Comparison of ENCODE assay signal across 8 cellular contexts in the genomic region with DNA sequence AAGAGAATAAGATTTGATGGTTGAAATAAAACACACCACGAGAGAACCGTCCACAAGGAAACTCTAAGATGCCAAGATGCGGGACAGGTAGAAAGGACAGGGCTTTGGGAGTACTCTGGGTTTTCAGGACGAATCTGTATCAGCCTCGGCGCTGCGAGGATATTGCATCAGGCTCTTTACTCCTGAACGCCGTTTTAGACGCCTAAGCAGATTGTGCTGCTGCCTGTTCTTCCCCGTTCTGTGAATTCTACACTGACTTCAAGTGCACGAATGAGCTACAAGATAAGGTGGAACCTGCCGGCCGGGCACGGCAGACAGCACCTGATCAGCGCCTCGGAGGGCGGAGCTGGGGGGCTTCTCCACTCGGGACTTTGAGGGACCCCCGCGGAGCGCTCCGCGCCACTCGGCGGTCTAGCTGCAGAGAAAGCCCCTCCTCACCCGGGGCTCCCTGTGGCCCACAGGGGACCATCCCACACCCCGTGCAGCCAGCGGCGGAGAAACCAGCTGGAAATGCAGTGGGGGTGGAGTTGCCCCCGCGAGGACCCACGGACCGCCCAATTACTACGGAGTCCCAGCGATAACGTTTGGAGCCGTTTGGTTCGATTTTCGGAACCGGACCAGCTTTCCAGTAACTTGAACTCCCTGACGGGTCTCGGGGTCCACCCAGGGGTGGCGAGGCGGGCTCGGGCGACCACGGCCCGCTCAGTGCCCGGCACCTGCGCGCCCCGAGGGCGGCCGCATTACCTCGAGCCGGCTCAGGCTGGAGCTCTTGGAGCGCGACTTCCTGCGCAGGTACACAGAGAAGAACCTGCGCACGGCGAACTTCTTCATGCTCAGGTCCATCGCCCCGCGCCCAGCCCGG. TPM values are rescaled to one million over a fixed set of nuclear protein-coding genes. Genes with fewer than 3 reads are reported as not detected.
A peak's percentile ranks its signal among the peaks of the same experiment; 100 is the strongest.
DNase-seq lines count a peak whose midpoint lies in the region; ATAC-seq and TF ChIP-seq lines count a peak whose summit lies in the region.

No MANE protein-coding gene starts in this region.

- intact Hi-C loops in Right ventricle myocardium inferior (cut with DNase I) (loop anchor here (2.0 to 10.0 kb wide), 4 partner anchors 66 to 328 kb away; partner anchors contain the start of gene RNASET2), cardiac septum (cut with DNase I) (loop anchor here (2.0 kb wide), 1 partner anchor 70 kb away; no protein-coding TSS in a partner anchor), lower lobe of right lung (cut with DNase I) (loop anchor here (10.0 kb wide), 1 partner anchor 72 kb away; no protein-coding TSS in a partner anchor)
- intact Hi-C loops in dendritic cell treated with granulocyte-macrophage colony-stimulating factor and Interleukin-4, amounts not matched to agents 40 ng/mL and 50 ng/mL, for 4 days (cut with micrococcal nuclease), result loop anchor here (2.0 to 10.0 kb wide), 4 partner anchors 138 to 378 kb away; partner anchors contain the start of gene RNASET2

- H3K27ac ChIP-seq in WERI-Rb-1, result peak overlapping the region; percentile 53
- H3K27ac ChIP-seq in lower lobe of right lung, result peak overlapping the region; percentile 92

- H3K27me3 ChIP-seq in WERI-Rb-1 (ENCODE audit: insufficient read depth, low read depth, severe bottlenecking) (no peaks in the 10 kb centered on the region), lower lobe of right lung (ENCODE audit: low read depth) (no peaks in the 10 kb centered on the region)

- H3K27me3 Mint-ChIP-seq in IgD-negative memory B cell, result peaks cover 39% of the 10 kb centered on the region
- H3K27me3 Mint-ChIP-seq in dendritic cell treated with granulocyte-macrophage colony-stimulating factor and Interleukin-4, amounts not matched to agents 40 ng/mL and 50 ng/mL, for 4 days, result peaks cover 48% of the 10 kb centered on the region
- H3K27me3 Mint-ChIP-seq in stimulated activated naive B cell treated with anti-CD40 and anti-IgM and Interleukin-4, amounts not matched to agents 10 μg/mL and 1 μg/mL and 100 μg/mL, for 72 hours, result peaks cover 9 to 26% of the 10 kb centered on the region in 2 donors

- H3K27ac Mint-ChIP-seq in IgD-negative memory B cell, result peak overlapping the region in 1 of 3 donors; percentile 29
- peak overlapping the region; percentile 94 for H3K27ac Mint-ChIP-seq in dendritic cell treated with granulocyte-macrophage colony-stimulating factor and Interleukin-4, amounts not matched to agents 40 ng/mL and 50 ng/mL, for 4 days
- no peak overlapping the region for H3K27ac Mint-ChIP-seq in stimulated activated naive B cell treated with anti-CD40 and anti-IgM and Interleukin-4, amounts not matched to agents 10 μg/mL and 1 μg/mL and 100 μg/mL, for 72 hours

- TF ChIP-seq CTCF in WERI-Rb-1 (IDR thresholded peaks at IDR 0.05; ENCODE audit: low read depth, low read length) (no peak), lower lobe of right lung (IDR thresholded peaks at IDR 0.05) (no peak)

- H3K9me3 Mint-ChIP-seq in IgD-negative memory B cell, result no peaks in the 10 kb centered on the region
- no peaks in the 10 kb centered on the region for H3K9me3 Mint-ChIP-seq in dendritic cell treated with granulocyte-macrophage colony-stimulating factor and Interleukin-4, amounts not matched to agents 40 ng/mL and 50 ng/mL, for 4 days
- no peaks in the 10 kb centered on the region for H3K9me3 Mint-ChIP-seq in stimulated activated naive B cell treated with anti-CD40 and anti-IgM and Interleukin-4, amounts not matched to agents 10 μg/mL and 1 μg/mL and 100 μg/mL, for 72 hours

- H3K4me3 ChIP-seq in WERI-Rb-1 (ENCODE audit: low read depth, low read length) (peak overlapping the region; percentile 72), lower lobe of right lung (peak overlapping the region; percentile 82)

- H3K9me3 ChIP-seq in WERI-Rb-1 (ENCODE audit: severe bottlenecking), result no peaks in the 10 kb centered on the region
- no peaks in the 10 kb centered on the region for H3K9me3 ChIP-seq in lower lobe of right lung

- H3K36me3 ChIP-seq in WERI-Rb-1 (no peaks in the 10 kb centered on the region), lower lobe of right lung (no peaks in the 10 kb centered on the region)

- peak overlapping the region; percentile 76 to 93 (median 82) for H3K4me3 Mint-ChIP-seq in IgD-negative memory B cell
- peak overlapping the region; percentile 77 for H3K4me3 Mint-ChIP-seq in dendritic cell treated with granulocyte-macrophage colony-stimulating factor and Interleukin-4, amounts not matched to agents 40 ng/mL and 50 ng/mL, for 4 days
- peak overlapping the region; percentile 83 to 95 for H3K4me3 Mint-ChIP-seq in stimulated activated naive B cell treated with anti-CD40 and anti-IgM and Interleukin-4, amounts not matched to agents 10 μg/mL and 1 μg/mL and 100 μg/mL, for 72 hours

- peaks cover 0 to 17% (median 11%) of the 10 kb centered on the region in 3 donors for H3K4me1 Mint-ChIP-seq in IgD-negative memory B cell
- peaks cover 37% of the 10 kb centered on the region for H3K4me1 Mint-ChIP-seq in dendritic cell treated with granulocyte-macrophage colony-stimulating factor and Interleukin-4, amounts not matched to agents 40 ng/mL and 50 ng/mL, for 4 days (ENCODE audit: low read depth)
- H3K4me1 Mint-ChIP-seq in stimulated activated naive B cell treated with anti-CD40 and anti-IgM and Interleukin-4, amounts not matched to agents 10 μg/mL and 1 μg/mL and 100 μg/mL, for 72 hours, result peaks cover 26 to 52% of the 10 kb centered on the region in 2 donors

- ATAC-seq in Right ventricle myocardium inferior (no peak), lower lobe of right lung (peak in 1 of 2 donors; percentile 3)
- peak; percentile 3 to 6 for ATAC-seq in stimulated activated naive B cell treated with anti-CD40 and anti-IgM and Interleukin-4, amounts not matched to agents 10 μg/mL and 1 μg/mL and 100 μg/mL, for 72 hours (replicated peaks)

- peak; percentile 78 for DNase-seq in Right ventricle myocardium inferior (ENCODE audit: missing footprints)
- DNase-seq in cardiac septum (ENCODE audit: low spot score), result no peak
- peak; percentile 34 for DNase-seq in WERI-Rb-1
- DNase-seq in lower lobe of right lung, result peak; percentile 64
- DNase-seq in stimulated activated naive B cell treated with anti-CD40 and anti-IgM and Interleukin-4, amounts not matched to agents 10 μg/mL and 1 μg/mL and 100 μg/mL, for 72 hours, result no peak
- no peak for DNase-seq in LoVo (ENCODE audit: low spot score)

- peaks cover 54% of the 10 kb centered on the region for H3K4me1 ChIP-seq in lower lobe of right lung

- no peaks in the 10 kb centered on the region for H3K36me3 Mint-ChIP-seq in IgD-negative memory B cell
- H3K36me3 Mint-ChIP-seq in dendritic cell treated with granulocyte-macrophage colony-stimulating factor and Interleukin-4, amounts not matched to agents 40 ng/mL and 50 ng/mL, for 4 days (ENCODE audit: low read depth), result peaks cover 6% of the 10 kb centered on the region
- peaks cover 4 to 5% of the 10 kb centered on the region in 2 donors for H3K36me3 Mint-ChIP-seq in stimulated activated naive B cell treated with anti-CD40 and anti-IgM and Interleukin-4, amounts not matched to agents 10 μg/mL and 1 μg/mL and 100 μg/mL, for 72 hours

RNA-seq across cellular contexts. Expression of gene RPS6KA2, which starts 0.6 kb away (rescaled TPM):
- total RNA-seq in Right ventricle myocardium inferior (55.5 TPM), cardiac septum (103 TPM), lower lobe of right lung (102 TPM)
- 4.9 TPM for polyA plus RNA-seq in IgD-negative memory B cell

RNA-seq across cellular contexts. Expression of gene RAMACL, which starts 39.9 kb away (rescaled TPM):
- total RNA-seq in Right ventricle myocardium inferior, result 0.43 TPM
- total RNA-seq in cardiac septum, result 1.4 TPM
- 0.15 TPM for polyA plus RNA-seq in IgD-negative memory B cell
- 6.6 TPM for total RNA-seq in lower lobe of right lung

Comparison
In these comparisons a context has a peak if more than half of its experiments do, and no peak if none do; other contexts are left out.
1. DNase-seq: peak in Right ventricle myocardium inferior (single experiment), WERI-Rb-1 (single experiment) and lower lobe of right lung (single experiment); none in cardiac septum (single experiment), stimulated activated naive B cell treated with anti-CD40 and anti-IgM and Interleukin-4, amounts not matched to agents 10 μg/mL and 1 μg/mL and 100 μg/mL, for 72 hours (single experiment) and LoVo (single experiment).
2. Peak in every context shown above with its lines, with median percentiles within 50 percentile points of each other: H3K4me3 Mint-ChIP-seq.